Comparison of ENCODE assay signal across 8 cellular contexts in genomic region chr9:35814106-35814840, GRCh38. TPM values are rescaled to one million over a fixed set of nuclear protein-coding genes. Genes with fewer than 3 reads are reported as not detected.
DNase-seq lines count a peak whose midpoint lies in the region; ATAC-seq, FAIRE-seq and TF ChIP-seq lines count a peak whose summit lies in the region.

No MANE protein-coding gene starts in this region.

- no peaks in the 10 kb centered on the region for H3K9me3 ChIP-seq in BE2C
- no peaks in the 10 kb centered on the region for H3K9me3 ChIP-seq in gastroesophageal sphincter
- H3K9me3 ChIP-seq in neural cell (ENCODE audit: low read length), result no peaks in the 10 kb centered on the region

- ATAC-seq in HG02885 (IDR thresholded peaks at IDR 0.05; ENCODE audit: poor library complexity, unreplicated experiment) (peak; percentile 24), gastroesophageal sphincter (peak; percentile 43)

- H3K9me3 Mint-ChIP-seq in activated T-helper 2 cell treated with anti-CD3 and anti-CD28 coated beads, Interferon-gamma antibody, Interleukin-2, Interleukin-4, amounts not matched to agents 10 μg/mL and 5 μg/mL and 100 μg/mL, durations not matched to agents 14 hours and 24 hours and 36 hours, result no peaks in the 10 kb centered on the region

- H3K27me3 Mint-ChIP-seq in activated T-helper 2 cell treated with anti-CD3 and anti-CD28 coated beads, Interferon-gamma antibody, Interleukin-2, Interleukin-4, amounts not matched to agents 10 μg/mL and 5 μg/mL and 100 μg/mL, durations not matched to agents 14 hours and 24 hours and 36 hours (ENCODE audit: low read depth), result no peaks in the 10 kb centered on the region

- H3K9me2 ChIP-seq in neural cell (ENCODE audit: insufficient read depth, low read length), result no peaks in the 10 kb centered on the region

- H3K36me3 Mint-ChIP-seq in activated T-helper 2 cell treated with anti-CD3 and anti-CD28 coated beads, Interferon-gamma antibody, Interleukin-2, Interleukin-4, amounts not matched to agents 10 μg/mL and 5 μg/mL and 100 μg/mL, durations not matched to agents 14 hours and 24 hours and 36 hours (ENCODE audit: low read depth), result peaks cover 15% of the 10 kb centered on the region

- H3F3A ChIP-seq in neural cell (ENCODE audit: insufficient read depth, low read length, poor library complexity, severe bottlenecking), result peaks cover 5% of the 10 kb centered on the region

- peaks cover 31% of the 10 kb centered on the region for H3K4me1 Mint-ChIP-seq in activated T-helper 2 cell treated with anti-CD3 and anti-CD28 coated beads, Interferon-gamma antibody, Interleukin-2, Interleukin-4, amounts not matched to agents 10 μg/mL and 5 μg/mL and 100 μg/mL, durations not matched to agents 14 hours and 24 hours and 36 hours (ENCODE audit: low read depth)

- peak overlapping the region; percentile 94 to 98 (median 98) for H3K27ac ChIP-seq in gastroesophageal sphincter
- H3K27ac ChIP-seq in neural cell (ENCODE audit: low read length), result peak overlapping the region; percentile 94

- H3K27ac Mint-ChIP-seq in activated T-helper 2 cell treated with anti-CD3 and anti-CD28 coated beads, Interferon-gamma antibody, Interleukin-2, Interleukin-4, amounts not matched to agents 10 μg/mL and 5 μg/mL and 100 μg/mL, durations not matched to agents 14 hours and 24 hours and 36 hours, result peak overlapping the region; percentile 95

- DNase-seq in BE2C (peak; percentile 71), GM12892 (ENCODE audit: insufficient read length) (peak; percentile 42), NCI-H2029 (lab: John Stamatoyannopoulos, UW) (peak; percentile 48), NCI-H526 treated with DMSO at 0.1 percent for 48 hours (lab: John Stamatoyannopoulos, UW) (no peak)
- DNase-seq in activated T-helper 2 cell treated with anti-CD3 and anti-CD28 coated beads, Interferon-gamma antibody, Interleukin-2, Interleukin-4, amounts not matched to agents 10 μg/mL and 5 μg/mL and 100 μg/mL, durations not matched to agents 14 hours and 24 hours and 36 hours (ENCODE audit: low spot score), result peak; percentile 50

- H3K79me2 ChIP-seq in neural cell (replicated peaks; ENCODE audit: insufficient read depth, low read length), result peaks cover 4% of the 10 kb centered on the region

- no peak for FAIRE-seq in GM12892 (lab: Jason Lieb, UNC)

- TF ChIP-seq CTCF in BE2C (IDR thresholded peaks at IDR 0.05; ENCODE audit: low read depth, low read length) (peak; percentile 49), gastroesophageal sphincter (IDR thresholded peaks at IDR 0.05) (peak in 3 of 4 experiments; percentile 25 to 39 (median 33)), neural cell (IDR thresholded peaks at IDR 0.05; ENCODE audit: poor library complexity, severe bottlenecking) (peak; percentile 41)

- peak overlapping the region; percentile 89 for H3K4me3 Mint-ChIP-seq in activated T-helper 2 cell treated with anti-CD3 and anti-CD28 coated beads, Interferon-gamma antibody, Interleukin-2, Interleukin-4, amounts not matched to agents 10 μg/mL and 5 μg/mL and 100 μg/mL, durations not matched to agents 14 hours and 24 hours and 36 hours (ENCODE audit: low read depth)

- WGBS in gastroesophageal sphincter (ENCODE audit: low coverage in 1 of 2), 2 donors, result 19 to 23% methylated on average over 9 of the region's 29 CpGs

- TF ChIP-seq POLR2A in GM12892 (IDR thresholded peaks at IDR 0.05; ENCODE audit: low read depth, low read length), result no peak
- TF ChIP-seq POLR2A in gastroesophageal sphincter (IDR thresholded peaks at IDR 0.05), result no peak

- H3K9ac ChIP-seq in neural cell (ENCODE audit: low read length), result peak overlapping the region; percentile 93

- H3K36me3 ChIP-seq in BE2C (no peaks in the 10 kb centered on the region), gastroesophageal sphincter (peaks cover 0 to 12% of the 10 kb centered on the region in 2 donors), neural cell (ENCODE audit: insufficient read depth, low read length) (no peaks in the 10 kb centered on the region)

- peak overlapping the region; percentile 93 for H3K4me3 ChIP-seq in BE2C (ENCODE audit: low read depth, low read length)
- H3K4me3 ChIP-seq in gastroesophageal sphincter, result peak overlapping the region; percentile 76 to 94
- H3K4me3 ChIP-seq in neural cell (ENCODE audit: low read length), result peak overlapping the region; percentile 97

- H3K4me1 ChIP-seq in BE2C, result peaks cover 8% of the 10 kb centered on the region
- peaks cover 0 to 47% (median 22%) of the 10 kb centered on the region in 3 donors for H3K4me1 ChIP-seq in gastroesophageal sphincter

- H2AFZ ChIP-seq in neural cell (ENCODE audit: low read depth, low read length), result peak overlapping the region; percentile 81

- no peak for TF ChIP-seq RAD21 in neural cell (conservative IDR thresholded peaks at IDR 0.05)

- H3K27me3 ChIP-seq in BE2C (no peaks in the 10 kb centered on the region), gastroesophageal sphincter (no peaks in the 10 kb centered on the region), neural cell (ENCODE audit: insufficient read depth, low read depth, low read length) (no peaks in the 10 kb centered on the region)

- H3K4me2 ChIP-seq in neural cell (ENCODE audit: low read length), result peak overlapping the region; percentile 99

- intact Hi-C loops in activated T-helper 2 cell treated with anti-CD3 and anti-CD28 coated beads, Interferon-gamma antibody, Interleukin-2, Interleukin-4, amounts not matched to agents 10 μg/mL and 5 μg/mL and 100 μg/mL, durations not matched to agents 14 hours and 24 hours and 36 hours (cut with micrococcal nuclease), result loop anchor here (2.0 to 10.0 kb wide), 7 partner anchors 57 to 1437 kb away; partner anchors contain the start of genes ATOSB, FANCG, GBA2 and MYORG

- TF ChIP-seq EP300 in gastroesophageal sphincter (IDR thresholded peaks at IDR 0.05) (no peak), neural cell (conservative IDR thresholded peaks at IDR 0.05; ENCODE audit: poor library complexity, severe bottlenecking) (no peak)

- H4K20me1 ChIP-seq in neural cell (ENCODE audit: insufficient read depth), result no peaks in the 10 kb centered on the region

TF ChIP-seq in neural cell, 6 proteins besides CTCF, POLR2A, EP300 and RAD21:
- TF ChIP-seq MXI1 (conservative IDR thresholded peaks at IDR 0.05; ENCODE audit: poor library complexity, severe bottlenecking) (no peak), SMC3 (conservative IDR thresholded peaks at IDR 0.05; ENCODE audit: poor library complexity) (peak; percentile 41)

RNA-seq across cellular contexts. Expression of gene HINT2, which starts 0.6 kb away (rescaled TPM):
- polyA plus RNA-seq in BE2C (2012; ENCODE audit: insufficient read depth, insufficient read length, low read depth), result 52.8 TPM
- 47.4 TPM for polyA plus RNA-seq in GM12892 (2012; ENCODE audit: missing spikeins)
- total RNA-seq in activated T-helper 2 cell treated with anti-CD3 and anti-CD28 coated beads, Interferon-gamma antibody, Interleukin-2, Interleukin-4, amounts not matched to agents 10 μg/mL and 5 μg/mL and 100 μg/mL, durations not matched to agents 14 hours and 24 hours and 36 hours, result 49.4 and 49.7 TPM in 2 replicates
- 10 to 100 TPM; 12.7 to 29.4 (median 18.7) TPM for total RNA-seq in gastroesophageal sphincter
- polyA plus RNA-seq in neural cell, result 31.0 and 31.6 TPM in 2 replicates
- polyA minus RNA-seq in neural cell, result 7.3 and 13.1 TPM in 2 replicates

RNA-seq across cellular contexts. Expression of gene SPAG8, which starts 2.2 kb away (rescaled TPM):
- 1.7 TPM for polyA plus RNA-seq in BE2C (2012; ENCODE audit: insufficient read depth, insufficient read length, low read depth)
- 2.0 TPM for polyA plus RNA-seq in GM12892 (2012; ENCODE audit: missing spikeins)
- total RNA-seq in activated T-helper 2 cell treated with anti-CD3 and anti-CD28 coated beads, Interferon-gamma antibody, Interleukin-2, Interleukin-4, amounts not matched to agents 10 μg/mL and 5 μg/mL and 100 μg/mL, durations not matched to agents 14 hours and 24 hours and 36 hours, result 0.82 and 1.5 TPM in 2 replicates
- total RNA-seq in gastroesophageal sphincter, result 1 to 10 TPM in 3 of 4 donors, under 1 TPM in 1; 0.81 to 2.1 (median 1.4) TPM
- polyA plus RNA-seq in neural cell, result 2.9 and 4.2 TPM in 2 replicates
- polyA minus RNA-seq in neural cell, result 2.3 and 4.4 TPM in 2 replicates

RNA-seq across cellular contexts. Expression of gene FAM221B, which starts 14.3 kb away (rescaled TPM):
- not detected for polyA plus RNA-seq in BE2C (2012; ENCODE audit: insufficient read depth, insufficient read length, low read depth)
- not detected for polyA plus RNA-seq in GM12892 (2012; ENCODE audit: missing spikeins)
- total RNA-seq in activated T-helper 2 cell treated with anti-CD3 and anti-CD28 coated beads, Interferon-gamma antibody, Interleukin-2, Interleukin-4, amounts not matched to agents 10 μg/mL and 5 μg/mL and 100 μg/mL, durations not matched to agents 14 hours and 24 hours and 36 hours, result not detected in 2 replicates
- total RNA-seq in gastroesophageal sphincter, result not detected
- polyA plus RNA-seq in neural cell, result 0.09 TPM in 1 of 2 replicates, not detected in the other
- polyA minus RNA-seq in neural cell, result not detected in 2 replicates

RNA-seq across cellular contexts. Expression of gene TMEM8B, which starts 14.8 kb away (rescaled TPM):
- polyA plus RNA-seq in BE2C (2012; ENCODE audit: insufficient read depth, insufficient read length, low read depth), result 3.4 TPM
- 4.0 TPM for polyA plus RNA-seq in GM12892 (2012; ENCODE audit: missing spikeins)
- 3.0 and 3.4 TPM in 2 replicates for total RNA-seq in activated T-helper 2 cell treated with anti-CD3 and anti-CD28 coated beads, Interferon-gamma antibody, Interleukin-2, Interleukin-4, amounts not matched to agents 10 μg/mL and 5 μg/mL and 100 μg/mL, durations not matched to agents 14 hours and 24 hours and 36 hours
- total RNA-seq in gastroesophageal sphincter, result 10 to 100 TPM; 11.7 to 23.8 (median 18.6) TPM
- 12.7 and 12.9 TPM in 2 replicates for polyA plus RNA-seq in neural cell
- 15.6 and 18.2 TPM in 2 replicates for polyA minus RNA-seq in neural cell

RNA-seq across cellular contexts. Expression of gene NPR2, which starts 22.9 kb away (rescaled TPM):
- polyA plus RNA-seq in BE2C (2012; ENCODE audit: insufficient read depth, insufficient read length, low read depth), result 7.4 TPM
- polyA plus RNA-seq in GM12892 (2012; ENCODE audit: missing spikeins), result 10.0 TPM
- 10.4 and 12.0 TPM in 2 replicates for total RNA-seq in activated T-helper 2 cell treated with anti-CD3 and anti-CD28 coated beads, Interferon-gamma antibody, Interleukin-2, Interleukin-4, amounts not matched to agents 10 μg/mL and 5 μg/mL and 100 μg/mL, durations not matched to agents 14 hours and 24 hours and 36 hours
- total RNA-seq in gastroesophageal sphincter, result 10 to 100 TPM; 12.7 to 39.3 (median 34.5) TPM
- polyA plus RNA-seq in neural cell, result 3.1 and 9.6 TPM in 2 replicates
- polyA minus RNA-seq in neural cell, result 0.58 and 0.73 TPM in 2 replicates
